8 cellular contexts compared by ENCODE assay signal in genomic region chr17:76452646-76453430, GRCh38. TPM values are rescaled to one million over a fixed set of nuclear protein-coding genes. Genes with fewer than 3 reads are reported as not detected.
DNase-seq lines count a peak whose midpoint lies in the region; FAIRE-seq and TF ChIP-seq lines count a peak whose summit lies in the region.

Gene UBE2O, minus strand, starts transcription at chr17:76453152. Its CDS starts 11 bp downstream, at chr17:76453141.

- TF ChIP-seq POLR2A in H54 (IDR thresholded peaks at IDR 0.05; ENCODE audit: low read depth, low read length), result peak; percentile 72; the same call in 1 of the 2 replicates

- H3K4me3 ChIP-seq in MM.1S (ENCODE audit: low read length), result peak within 1 kb of the TSS; percentile 89
- peak within 1 kb of the TSS; percentile 97 for H3K4me3 ChIP-seq in SJSA1

- H3K4me1 ChIP-seq in MM.1S (ENCODE audit: low read length) (peaks cover 9% of the 10 kb centered on the region), SJSA1 (replicated peaks) (peaks cover 37% of the 10 kb centered on the region)

- H3K9ac ChIP-seq in MM.1S (ENCODE audit: low read length), result peak within 1 kb of the TSS; percentile 82

- H3F3A ChIP-seq in MM.1S (ENCODE audit: insufficient read depth, low read length), result no peaks in the 10 kb centered on the region

- peaks cover 49% of the 10 kb centered on the region for H3K79me2 ChIP-seq in MM.1S (ENCODE audit: low read length)

- H3K36me3 ChIP-seq in MM.1S (replicated peaks; ENCODE audit: insufficient read depth, low read length) (no peaks in the 10 kb centered on the region), SJSA1 (peaks cover 4% of the 10 kb centered on the region)

- peak within 1 kb of the TSS; percentile 85 for H3K4me2 ChIP-seq in MM.1S (ENCODE audit: low read depth, low read length)

- no peak for FAIRE-seq in H54 (lab: Jason Lieb, UNC)

- H3K27me3 ChIP-seq in MM.1S (replicated peaks; ENCODE audit: insufficient read depth, low read length) (no peaks in the 10 kb centered on the region), SJSA1 (replicated peaks) (no peaks in the 10 kb centered on the region)

- H3K27ac ChIP-seq in MM.1S (ENCODE audit: low read length), result no peak within 1 kb of the TSS
- H3K27ac ChIP-seq in SJSA1, result peak within 1 kb of the TSS; percentile 45

- H4K20me1 ChIP-seq in MM.1S (ENCODE audit: insufficient read depth, low read length), result peaks cover 14% of the 10 kb centered on the region

- peak; percentile 58 for TF ChIP-seq CTCF in MM.1S (IDR thresholded peaks at IDR 0.05; ENCODE audit: low read length)

- H2AFZ ChIP-seq in MM.1S (ENCODE audit: low read length), result peak within 1 kb of the TSS; percentile 87

- no peaks in the 10 kb centered on the region for H3K9me2 ChIP-seq in MM.1S (replicated peaks; ENCODE audit: insufficient read depth, low read length)

- no peaks in the 10 kb centered on the region for H3K9me3 ChIP-seq in MM.1S (replicated peaks; ENCODE audit: insufficient read depth, low read length)
- H3K9me3 ChIP-seq in SJSA1 (replicated peaks), result no peaks in the 10 kb centered on the region

- DNase-seq in ELR (ENCODE audit: low read depth) (peak; percentile 93), H54 (ENCODE audit: insufficient read length, low spot score) (peak; percentile 88), MM.1S (peak; percentile 90), SJSA1 (ENCODE audit: low read depth in 1 of 2, low spot score in 2 of 2) (peak; percentile 85 to 96), germinal center (ENCODE audit: low spot score) (peak; percentile 96), occipital lobe (lab: John Stamatoyannopoulos, UW) (peak; percentile 77), superior temporal gyrus (ENCODE audit: extremely low spot score) (peak; percentile 83)
- DNase-seq in activated gamma-delta T cell treated with anti-CD3 and anti-CD28 coated beads, Interleukin-2, amount 50 U/mL, for 16 hours (ENCODE audit: low read depth), result peak; percentile 84

RNA-seq across cellular contexts. Expression of gene UBE2O, which starts in this region (rescaled TPM):
- 18.6 and 29.7 TPM in 2 replicates for total RNA-seq in SJSA1 (2014; rRNA removed; shearing (Covaris generic))
- 30.3 TPM for total RNA-seq in occipital lobe
